Comparison of ENCODE assay signal across 10 cellular contexts in the genomic region with DNA sequence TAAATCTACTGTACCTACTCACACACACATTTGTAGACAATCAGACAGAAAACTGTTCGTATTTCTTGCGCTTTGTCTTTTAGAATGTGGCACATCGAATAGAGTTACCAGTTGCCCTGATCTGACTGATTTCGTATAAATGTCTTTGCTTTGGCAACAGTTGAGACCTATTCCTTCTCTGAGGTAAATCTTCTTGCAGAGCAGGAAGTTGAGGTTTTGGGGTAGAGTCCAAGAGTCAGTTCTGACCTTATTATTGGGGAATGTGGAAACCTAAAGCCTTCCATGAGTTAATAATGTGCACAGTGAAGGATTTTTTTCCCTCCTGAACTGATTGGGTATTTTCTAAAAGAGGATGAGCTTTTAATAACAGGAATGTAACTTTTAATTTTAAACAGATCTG.
A peak's percentile ranks its signal among the peaks of the same experiment; 100 is the strongest.
DNase-seq lines count a peak whose midpoint lies in the region; ATAC-seq, FAIRE-seq and TF ChIP-seq lines count a peak whose summit lies in the region.
"Had no signal": no experiment of that assay in that cellular context is flagged by ENCODE, and none has a peak within 500 bp of the region (broad histone marks: within the 10 kb centered on the region; RNA-seq: fewer than 3 reads in every experiment).

No MANE protein-coding gene starts in this region.

- no peaks in the 10 kb centered on the region for H3K79me2 ChIP-seq in GM12878 (ENCODE audit: control insufficient read depth, insufficient read depth, low read length)

- H3K9ac ChIP-seq in GM12878 (ENCODE audit: control insufficient read depth, insufficient read depth, low read length) = no peak overlapping the region

- no peaks in the 10 kb centered on the region for H3K27me3 ChIP-seq in GM12878 (replicated peaks in 1 of 2; ENCODE audit: control insufficient read depth in 2 of 2, insufficient read depth in 2 of 2, low read length in 1 of 2)

- SMC1A ChIA-PET in GM12878 (lab: Charles Lee; ENCODE audit: uncharacterized antibody, unreplicated experiment) = interaction anchor here (0.6 to 4.6 kb wide), 6 partner anchors 10 to 134 kb away, joined by 3 to 16 read pairs (median 4); partner anchors contain the start of gene KIAA1217

- H3K27ac ChIP-seq in GM12878 (ENCODE audit: control insufficient read depth, insufficient read depth) = no peak overlapping the region

- TF ChIP-seq CTCF in AG04449 (IDR thresholded peaks at IDR 0.05; ENCODE audit: insufficient read depth, low read length, missing control alignments) = no peak
- TF ChIP-seq CTCF in GM12878 (IDR thresholded peaks at IDR 0.05 in 2 of 3, conservative IDR thresholded peaks at IDR 0.05 in 1 of 3; ENCODE audit: control insufficient read depth in 2 of 3, extremely low read depth in 1 of 3, insufficient read depth in 1 of 3, low read depth in 3 of 3, low read length in 3 of 3) = no peak

- peak; percentile 98 for DNase-seq in AG04449 (ENCODE audit: low read depth, low spot score)
- DNase-seq in GM12878 (ENCODE audit: low read depth, low spot score) = no peak
- DNase-seq in medulla oblongata (ENCODE audit: extremely low spot score) = peak; percentile 19
- no peak for DNase-seq in frontal cortex (ENCODE audit: low spot score in 2 of 2)
- no peak for DNase-seq in T-helper 1 cell
- DNase-seq: CD8-positive, alpha-beta memory T cell; immature natural killer cell had no signal

- 32% methylated on average over 4 of the region's 4 CpGs for WGBS in GM12878 (ENCODE audit: insufficient coverage, insufficient replicate concordance, low lambda C conversion rate, missing lambda C conversion rate)

- TF ChIP-seq POLR2A in GM12878 (IDR thresholded peaks at IDR 0.05; ENCODE audit: low read depth, low read length) = no peak

- H4K20me1 ChIP-seq in GM12878 (ENCODE audit: control insufficient read depth, insufficient read depth) = no peaks in the 10 kb centered on the region

- FAIRE-seq in GM12878 (lab: Jason Lieb, UNC) (no peak), frontal cortex (lab: Jason Lieb, UNC) (no peak)

- no peaks in the 10 kb centered on the region; the same call in 2 of the 3 replicates for H3K9me3 ChIP-seq in GM12878 (replicated peaks; ENCODE audit: control insufficient read depth, insufficient read depth, low read length)

- TF ChIP-seq EP300 in Ishikawa (IDR thresholded peaks at IDR 0.05; ENCODE audit: borderline replicate concordance) (peak; percentile 88; the same call in 1 of the 2 replicates), GM12878 (IDR thresholded peaks at IDR 0.05; ENCODE audit: borderline replicate concordance in 1 of 2, control insufficient read depth in 1 of 2, low read depth in 2 of 2, low read length in 2 of 2) (no peak)

- H3K4me1 ChIP-seq in GM12878 (ENCODE audit: control insufficient read depth, insufficient read depth, low read length) = no peaks in the 10 kb centered on the region

- H3K36me3 ChIP-seq in GM12878 (ENCODE audit: control insufficient read depth in 2 of 2, insufficient read depth in 2 of 2, low read length in 1 of 2) = no peaks in the 10 kb centered on the region

- no peak overlapping the region for H2AFZ ChIP-seq in GM12878 (ENCODE audit: control insufficient read depth, low read depth, low read length)

- BruUV-seq in GM12878 (replicated peaks; lab: Mats Ljungman, UMichigan) = no TSS peak

- RAD21 ChIA-PET in GM12878 (lab: Charles Lee; ENCODE audit: unreplicated experiment) = interaction anchor here (0.8 kb wide), 1 partner anchor 34 kb away, joined by 4 read pairs; no protein-coding TSS in a partner anchor

- POLR2A ChIA-PET in AG04449 (lab: Yijun Ruan, JAX) = interaction anchor here (1.7 to 1.9 kb wide), 2 partner anchors 10 to 121 kb away, joined by 4 to 6 read pairs; no protein-coding TSS in a partner anchor
- POLR2A ChIA-PET in GM12878 (lab: Charles Lee) = interaction anchor here (1.4 kb wide), 1 partner anchor 24 kb away, joined by 3 read pairs; no protein-coding TSS in a partner anchor

- ATAC-seq in GM12878 (peak; percentile 40; the same call in 2 of the 3 replicates), GM18520 (IDR thresholded peaks at IDR 0.05; ENCODE audit: unreplicated experiment) (no peak), HG03097 (IDR thresholded peaks at IDR 0.05; ENCODE audit: low FRiP score, unreplicated experiment) (no peak)

- H3K4me3 ChIP-seq in AG04449 (ENCODE audit: low read depth, low read length) (no peak overlapping the region), GM12878 (no peak overlapping the region)

- no peak for TF ChIP-seq RAD21 in Ishikawa (IDR thresholded peaks at IDR 0.05; ENCODE audit: low read depth)
- TF ChIP-seq RAD21 in GM12878 (IDR thresholded peaks at IDR 0.05; ENCODE audit: insufficient read depth, low read depth, low read length) = no peak

- in situ Hi-C loops in GM12878 (cut with MboI) = no loop called here

- CTCF ChIA-PET in AG04449 (lab: Yijun Ruan, JAX) = interaction anchor here (0.7 to 2.8 kb wide), 5 partner anchors 10 to 167 kb away, joined by 3 to 17 read pairs (median 3); no protein-coding TSS in a partner anchor
- CTCF ChIA-PET in GM12878 (lab: Yijun Ruan, JAX) = interaction anchor here (1.3 to 2.0 kb wide), 4 partner anchors 15 to 349 kb away, joined by 3 to 8 read pairs (median 5); no protein-coding TSS in a partner anchor

- intact Hi-C loops in GM12878 (cut with micrococcal nuclease; ENCODE audit: unreplicated experiment) = no loop called here

- H3K4me2 ChIP-seq in GM12878 (ENCODE audit: control insufficient read depth, insufficient read depth) = no peak overlapping the region

TF ChIP-seq in Ishikawa, 13 proteins besides CTCF, POLR2A, EP300 and RAD21 (continues in another document):
- TF ChIP-seq TCF12 (IDR thresholded peaks at IDR 0.05; ENCODE audit: low read depth) (peak; percentile 84), NFIC (IDR thresholded peaks at IDR 0.05) (peak; percentile 92), CREB1 (IDR thresholded peaks at IDR 0.05; ENCODE audit: low read depth) (no peak), CEBPB (IDR thresholded peaks at IDR 0.05) (peak; percentile 30; the same call in 1 of the 2 replicates), TAF1 (IDR thresholded peaks at IDR 0.05; ENCODE audit: low read depth) (no peak), USF1 (IDR thresholded peaks at IDR 0.05) (no peak)

TF ChIP-seq in GM12878, 131 proteins besides CTCF, POLR2A, EP300 and RAD21:
- no peak for TF ChIP-seq HDAC2 (IDR thresholded peaks at IDR 0.05)
- TF ChIP-seq, protein P1, sequence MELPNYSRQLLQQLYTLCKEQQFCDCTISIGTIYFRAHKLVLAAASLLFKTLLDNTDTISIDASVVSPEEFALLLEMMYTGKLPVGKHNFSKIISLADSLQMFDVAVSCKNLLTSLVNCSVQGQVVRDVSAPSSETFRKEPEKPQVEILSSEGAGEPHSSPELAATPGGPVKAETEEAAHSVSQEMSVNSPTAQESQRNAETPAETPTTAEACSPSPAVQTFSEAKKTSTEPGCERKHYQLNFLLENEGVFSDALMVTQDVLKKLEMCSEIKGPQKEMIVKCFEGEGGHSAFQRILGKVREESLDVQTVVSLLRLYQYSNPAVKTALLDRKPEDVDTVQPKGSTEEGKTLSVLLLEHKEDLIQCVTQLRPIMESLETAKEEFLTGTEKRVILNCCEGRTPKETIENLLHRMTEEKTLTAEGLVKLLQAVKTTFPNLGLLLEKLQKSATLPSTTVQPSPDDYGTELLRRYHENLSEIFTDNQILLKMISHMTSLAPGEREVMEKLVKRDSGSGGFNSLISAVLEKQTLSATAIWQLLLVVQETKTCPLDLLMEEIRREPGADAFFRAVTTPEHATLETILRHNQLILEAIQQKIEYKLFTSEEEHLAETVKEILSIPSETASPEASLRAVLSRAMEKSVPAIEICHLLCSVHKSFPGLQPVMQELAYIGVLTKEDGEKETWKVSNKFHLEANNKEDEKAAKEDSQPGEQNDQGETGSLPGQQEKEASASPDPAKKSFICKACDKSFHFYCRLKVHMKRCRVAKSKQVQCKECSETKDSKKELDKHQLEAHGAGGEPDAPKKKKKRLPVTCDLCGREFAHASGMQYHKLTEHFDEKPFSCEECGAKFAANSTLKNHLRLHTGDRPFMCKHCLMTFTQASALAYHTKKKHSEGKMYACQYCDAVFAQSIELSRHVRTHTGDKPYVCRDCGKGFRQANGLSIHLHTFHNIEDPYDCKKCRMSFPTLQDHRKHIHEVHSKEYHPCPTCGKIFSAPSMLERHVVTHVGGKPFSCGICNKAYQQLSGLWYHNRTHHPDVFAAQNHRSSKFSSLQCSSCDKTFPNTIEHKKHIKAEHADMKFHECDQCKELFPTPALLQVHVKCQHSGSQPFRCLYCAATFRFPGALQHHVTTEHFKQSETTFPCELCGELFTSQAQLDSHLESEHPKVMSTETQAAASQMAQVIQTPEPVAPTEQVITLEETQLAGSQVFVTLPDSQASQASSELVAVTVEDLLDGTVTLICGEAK (IDR thresholded peaks at IDR 0.05; ENCODE audit: borderline replicate concordance) = no peak
- TF ChIP-seq RUNX3 (IDR thresholded peaks at IDR 0.05; ENCODE audit: low read length) = peak; percentile 39; the same call in 1 of the 2 replicates
- no peak for TF ChIP-seq RAD51 (IDR thresholded peaks at IDR 0.05)

Comparison
In these comparisons a context has a peak if more than half of its experiments do, and no peak if none do; other contexts are left out.
1. DNase-seq: peak in AG04449 (single experiment) and medulla oblongata (single experiment); none in GM12878 (single experiment), frontal cortex (0 of 2) and T-helper 1 cell (0 of 5).